In the genomic region with DNA sequence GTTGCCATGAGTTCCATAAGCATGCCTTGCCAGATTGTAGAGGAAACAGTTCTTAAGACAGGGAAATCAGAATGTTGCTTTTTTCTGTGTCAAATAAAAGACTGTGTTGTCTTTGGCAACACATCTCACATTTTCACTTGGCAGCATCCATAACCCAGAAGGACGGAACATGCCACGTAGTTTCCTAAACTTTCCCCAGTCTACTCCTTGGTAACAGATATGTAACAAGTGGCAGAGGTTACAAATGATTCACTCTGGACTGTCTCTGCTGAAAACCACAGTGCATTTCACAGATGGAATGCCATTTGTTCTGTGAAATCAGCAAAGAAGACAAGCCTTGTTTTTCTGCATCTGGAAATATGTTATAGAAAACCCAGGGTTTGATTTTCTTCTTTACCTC, we compare ENCODE assay signal across 17 cellular contexts.
A peak's percentile ranks its signal among the peaks of the same experiment; 100 is the strongest.
DNase-seq lines count a peak whose midpoint lies in the region; FAIRE-seq and TF ChIP-seq lines count a peak whose summit lies in the region.
"Had no signal": no experiment of that assay in that cellular context is flagged by ENCODE, and none has a peak within 500 bp of the region (broad histone marks: within the 10 kb centered on the region; RNA-seq: fewer than 3 reads in every experiment).

No MANE protein-coding gene starts in this region.

- peak; percentile 52 for DNase-seq in AG08395 (ENCODE audit: low spot score)
- DNase-seq in HT1080 (ENCODE audit: low read depth): peak; percentile 42
- DNase-seq in choroid plexus epithelial cell (ENCODE audit: low read depth): peak; percentile 88
- peak; percentile 25 for DNase-seq in kidney epithelial cell (ENCODE audit: low read depth)
- DNase-seq in activated CD4-positive, alpha-beta memory T cell treated with anti-CD3 and anti-CD28 coated beads for 36 hours: no peak
- no peak for DNase-seq in NCI-H69 (lab: John Stamatoyannopoulos, UW)
- DNase-seq in RCC 7860 (ENCODE audit: low spot score): no peak
- DNase-seq in retina: no peak
- DNase-seq: activated CD4-positive, alpha-beta T cell treated with anti-CD3 and anti-CD28 coated beads, Interleukin-2, amount 50 U/mL, for 48 hours; endodermal cell; Karpas-422; mesenchymal stem cell; SIG-M5; thyroid gland had no signal

- no peaks in the 10 kb centered on the region for H3K9me3 Mint-ChIP-seq in activated CD4-positive, alpha-beta memory T cell treated with anti-CD3 and anti-CD28 coated beads for 36 hours
- H3K9me3 Mint-ChIP-seq: endodermal cell had no signal

- POLR2A ChIA-PET in activated CD4-positive, alpha-beta memory T cell treated with anti-CD3 and anti-CD28 coated beads for 36 hours (lab: Charles Lee): no interaction called here

- H3K27me3 ChIP-seq in kidney epithelial cell (ENCODE audit: control insufficient read depth, insufficient read depth, low read length): no peaks in the 10 kb centered on the region
- H3K27me3 ChIP-seq: neutrophil, thyroid gland had no signal

- no peaks in the 10 kb centered on the region for H3K4me1 Mint-ChIP-seq in activated CD4-positive, alpha-beta memory T cell treated with anti-CD3 and anti-CD28 coated beads for 36 hours (ENCODE audit: low read depth)
- H3K4me1 Mint-ChIP-seq: B cell had no signal

- H3K36me3 Mint-ChIP-seq in activated CD4-positive, alpha-beta memory T cell treated with anti-CD3 and anti-CD28 coated beads for 36 hours: no peaks in the 10 kb centered on the region
- H3K36me3 Mint-ChIP-seq: brain had no signal

- H3K4me3 Mint-ChIP-seq in activated CD4-positive, alpha-beta memory T cell treated with anti-CD3 and anti-CD28 coated beads for 36 hours: no peak overlapping the region
- H3K4me3 Mint-ChIP-seq: B cell, brain, endodermal cell had no signal

- intact Hi-C loops in activated CD4-positive, alpha-beta memory T cell treated with anti-CD3 and anti-CD28 coated beads for 36 hours (cut with micrococcal nuclease): no loop called here

- CTCF ChIA-PET in activated CD4-positive, alpha-beta memory T cell treated with anti-CD3 and anti-CD28 coated beads for 36 hours (lab: Charles Lee): no interaction called here

- TF ChIP-seq CTCF in choroid plexus epithelial cell (conservative IDR thresholded peaks at IDR 0.05; ENCODE audit: low read depth, low read length) (no peak), kidney epithelial cell (IDR thresholded peaks at IDR 0.05; ENCODE audit: insufficient read depth, low read length, poor library complexity, severe bottlenecking) (no peak)

- H3K36me3 ChIP-seq in kidney epithelial cell (ENCODE audit: control insufficient read depth, insufficient read depth, low read length): no peaks in the 10 kb centered on the region
- H3K36me3 ChIP-seq: neutrophil, thyroid gland had no signal

- no peak overlapping the region for H3K27ac Mint-ChIP-seq in activated CD4-positive, alpha-beta memory T cell treated with anti-CD3 and anti-CD28 coated beads for 36 hours
- H3K27ac Mint-ChIP-seq: B cell, brain, endodermal cell had no signal

- no peak overlapping the region for H3K4me3 ChIP-seq in choroid plexus epithelial cell (ENCODE audit: low read depth, low read length)
- H3K4me3 ChIP-seq in kidney epithelial cell (ENCODE audit: low read depth, low read length): no peak overlapping the region
- H3K4me3 ChIP-seq: thyroid gland had no signal

- no peak for FAIRE-seq in RCC 7860 (lab: Jason Lieb, UNC)

- H3K27me3 Mint-ChIP-seq in activated CD4-positive, alpha-beta memory T cell treated with anti-CD3 and anti-CD28 coated beads for 36 hours: peaks cover 7% of the 10 kb centered on the region
- H3K27me3 Mint-ChIP-seq: brain had no signal

Comparison
In these comparisons a context has a peak if more than half of its experiments do, and no peak if none do; other contexts are left out.
1. DNase-seq: peak in AG08395 (single experiment), HT1080 (single experiment), choroid plexus epithelial cell (single experiment) and kidney epithelial cell (single experiment); none in activated CD4-positive, alpha-beta memory T cell treated with anti-CD3 and anti-CD28 coated beads for 36 hours (single experiment), NCI-H69 (single experiment), RCC 7860 (single experiment) and retina (single experiment).